8 cellular contexts compared by ENCODE assay signal in genomic region chr17:82273327-82274133, GRCh38. TPM values are rescaled to one million over a fixed set of nuclear protein-coding genes. Genes with fewer than 3 reads are reported as not detected.
DNase-seq lines count a peak whose midpoint lies in the region; ATAC-seq and TF ChIP-seq lines count a peak whose summit lies in the region.

TSS of gene CSNK1D (minus strand) at chr17:82273700. CDS start at chr17:82273381, 319 bp downstream.

- peaks cover 32% of the 10 kb centered on the region for H3K4me1 ChIP-seq in colonic mucosa

- peak; percentile 78 for TF ChIP-seq POLR2A in GM19193 (IDR thresholded peaks at IDR 0.05; ENCODE audit: extremely low read depth, insufficient read depth, insufficient read length)

- H3K4me3 Mint-ChIP-seq in activated CD4-positive, alpha-beta T cell treated with anti-CD3 and anti-CD28 coated beads, Interleukin-2, amount 10 ng/mL, durations not matched to agents 24 days and 14 days: peak within 1 kb of the TSS; percentile 88

- peak within 1 kb of the TSS; percentile 86 to 89 for H3K9ac ChIP-seq in colonic mucosa (ENCODE audit: low read depth in 2 of 2, low read length in 2 of 2)

- H3K36me3 ChIP-seq in colonic mucosa: no peaks in the 10 kb centered on the region

- H3K27ac Mint-ChIP-seq in activated CD4-positive, alpha-beta T cell treated with anti-CD3 and anti-CD28 coated beads, Interleukin-2, amount 10 ng/mL, durations not matched to agents 24 days and 14 days: peak within 1 kb of the TSS; percentile 100

- H3K27ac ChIP-seq in colonic mucosa: peak within 1 kb of the TSS; percentile 96

- TF ChIP-seq CTCF in colonic mucosa (IDR thresholded peaks at IDR 0.05): no peak

- H3K27me3 ChIP-seq in colonic mucosa: no peaks in the 10 kb centered on the region

- intact Hi-C loops in activated CD4-positive, alpha-beta T cell treated with anti-CD3 and anti-CD28 coated beads, Interleukin-2, amount 10 ng/mL, durations not matched to agents 24 days and 14 days (cut with micrococcal nuclease): loop anchor here (1.0 to 5.0 kb wide), 3 partner anchors 19 to 48 kb away; no protein-coding TSS in a partner anchor
- intact Hi-C loops in colonic mucosa (cut with DNase I): no loop called here
- intact Hi-C loops in left colon (cut with DNase I, micrococcal nuclease): no loop called here

- H3K4me1 Mint-ChIP-seq in activated CD4-positive, alpha-beta T cell treated with anti-CD3 and anti-CD28 coated beads, Interleukin-2, amount 10 ng/mL, durations not matched to agents 24 days and 14 days: peaks cover 35% of the 10 kb centered on the region

- peak within 1 kb of the TSS; percentile 96 for H3K4me3 ChIP-seq in colonic mucosa

- no peaks in the 10 kb centered on the region for H3K9me3 ChIP-seq in colonic mucosa

- peaks cover 2% of the 10 kb centered on the region for H3K27me3 Mint-ChIP-seq in activated CD4-positive, alpha-beta T cell treated with anti-CD3 and anti-CD28 coated beads, Interleukin-2, amount 10 ng/mL, durations not matched to agents 24 days and 14 days

- peaks cover 37% of the 10 kb centered on the region for H3K36me3 Mint-ChIP-seq in activated CD4-positive, alpha-beta T cell treated with anti-CD3 and anti-CD28 coated beads, Interleukin-2, amount 10 ng/mL, durations not matched to agents 24 days and 14 days (ENCODE audit: low read depth)

- ATAC-seq in HG03439 (IDR thresholded peaks at IDR 0.05; ENCODE audit: unreplicated experiment) (peak; percentile 73), left colon (peak; percentile 83)

- DNase-seq in AG20443 (ENCODE audit: low spot score) (peak; percentile 97), NCI-H526 treated with DMSO at 0.1 percent for 48 hours (lab: John Stamatoyannopoulos, UW) (peak; percentile 80), colonic mucosa (peak; percentile 95), left colon (peak; percentile 88 to 97)
- DNase-seq in activated CD4-positive, alpha-beta T cell treated with anti-CD3 and anti-CD28 coated beads, Interleukin-2, amount 10 ng/mL, durations not matched to agents 24 days and 14 days: peak; percentile 97
- DNase-seq in stimulated activated CD4-positive, alpha-beta T cell treated with anti-CD3 and anti-CD28 coated beads, Interleukin-1b, Interleukin-23, amount 100 ng/mL, for 4 hours (ENCODE audit: low read depth in 2 of 2): peak; percentile 92 to 95

- H3K9me3 Mint-ChIP-seq in activated CD4-positive, alpha-beta T cell treated with anti-CD3 and anti-CD28 coated beads, Interleukin-2, amount 10 ng/mL, durations not matched to agents 24 days and 14 days: no peaks in the 10 kb centered on the region

RNA-seq across cellular contexts. Expression of gene CSNK1D, which starts in this region (rescaled TPM):
- total RNA-seq in activated CD4-positive, alpha-beta T cell treated with anti-CD3 and anti-CD28 coated beads, Interleukin-2, amount 10 ng/mL, durations not matched to agents 24 days and 14 days: 137 and 146 TPM in 2 replicates
- total RNA-seq in colonic mucosa (100 to 1,000 TPM; 136 to 138 TPM), left colon (100 to 1,000 TPM; 165 to 166 TPM)

Comparison
In these comparisons a context has a peak if more than half of its experiments do, and no peak if none do; other contexts are left out.
1. Peak in every context shown above with its lines: DNase-seq, ATAC-seq, H3K4me3 ChIP-seq and H3K27ac ChIP-seq.